13 cellular contexts compared by ENCODE assay signal in the genomic region with DNA sequence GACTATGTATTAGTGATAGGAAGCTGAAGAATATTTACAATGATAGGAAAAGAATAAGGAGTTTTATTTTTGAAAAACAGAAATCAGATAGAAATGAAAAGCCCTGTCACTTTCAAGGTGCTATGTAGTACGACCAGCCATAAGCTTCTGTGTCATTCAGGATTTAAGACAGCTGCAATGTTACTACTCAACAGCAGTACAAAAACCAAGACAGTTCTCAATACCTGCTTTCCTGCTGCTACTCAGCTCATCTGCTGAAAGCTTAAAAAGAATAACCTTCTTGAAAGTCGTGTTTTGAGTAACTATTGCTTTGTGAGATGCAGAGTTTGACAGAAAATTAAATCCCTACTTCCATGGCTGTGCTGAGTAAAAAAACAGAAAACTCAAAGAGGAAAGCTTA. TPM values are rescaled to one million over a fixed set of nuclear protein-coding genes. Genes with fewer than 3 reads are reported as not detected.
DNase-seq lines count a peak whose midpoint lies in the region; ATAC-seq and TF ChIP-seq lines count a peak whose summit lies in the region.
"Had no signal": no experiment of that assay in that cellular context is flagged by ENCODE, and none has a peak within 500 bp of the region (broad histone marks: within the 10 kb centered on the region; RNA-seq: fewer than 3 reads in every experiment).

No MANE protein-coding gene starts in this region.

- H3K4me3 Mint-ChIP-seq in CD4-positive, alpha-beta T cell, result peak overlapping the region; percentile 17
- H3K4me3 Mint-ChIP-seq in activated CD8-positive, alpha-beta T cell treated with anti-CD3 and anti-CD28 coated beads for 36 hours, result no peak overlapping the region
- peak overlapping the region; percentile 10 for H3K4me3 Mint-ChIP-seq in natural killer cell treated with Interleukin-12 subunit alpha and Interleukin-12 subunit beta and Interleukin-15 and Interleukin-18, amount 100 ng/mL, for 72 hours

- ATAC-seq in CD4-positive, alpha-beta T cell (ENCODE audit: poor library complexity), result no peak
- ATAC-seq in activated CD8-positive, alpha-beta T cell treated with anti-CD3 and anti-CD28 coated beads for 36 hours, result no peak
- no peak for ATAC-seq in natural killer cell treated with Interleukin-12 subunit alpha and Interleukin-12 subunit beta and Interleukin-15 and Interleukin-18, amount 100 ng/mL, for 72 hours
- ATAC-seq in GM18520 (IDR thresholded peaks at IDR 0.05; ENCODE audit: unreplicated experiment), result no peak
- ATAC-seq: mucosa of descending colon had no signal

- H3K27me3 Mint-ChIP-seq in CD4-positive, alpha-beta T cell, result no peaks in the 10 kb centered on the region
- H3K27me3 Mint-ChIP-seq in activated CD8-positive, alpha-beta T cell treated with anti-CD3 and anti-CD28 coated beads for 36 hours, result no peaks in the 10 kb centered on the region
- no peaks in the 10 kb centered on the region for H3K27me3 Mint-ChIP-seq in natural killer cell treated with Interleukin-12 subunit alpha and Interleukin-12 subunit beta and Interleukin-15 and Interleukin-18, amount 100 ng/mL, for 72 hours

- intact Hi-C loops in CD4-positive, alpha-beta T cell (cut with DNase I, micrococcal nuclease), result no loop called here
- intact Hi-C loops in activated CD8-positive, alpha-beta T cell treated with anti-CD3 and anti-CD28 coated beads for 36 hours (cut with micrococcal nuclease), result no loop called here

- CTCF ChIA-PET in CD4-positive, alpha-beta T cell (lab: Charles Lee), result interaction anchor here (0.8 to 1.9 kb wide), 4 partner anchors 16 to 107 kb away, joined by 4 to 12 read pairs (median 5); a partner anchor contains a TSS
- CTCF ChIA-PET in HEK293T (lab: Yijun Ruan, JAX), result interaction anchor here (0.9 to 2.2 kb wide), 3 partner anchors 9 to 74 kb away, joined by 3 to 9 read pairs (median 3); no protein-coding TSS in a partner anchor
- CTCF ChIA-PET in activated CD8-positive, alpha-beta T cell treated with anti-CD3 and anti-CD28 coated beads for 36 hours (lab: Charles Lee), result interaction anchor here (0.8 to 6.4 kb wide), 11 partner anchors 10 to 134 kb away, joined by 3 to 34 read pairs (median 4); a partner anchor contains a TSS

- H3K9me3 Mint-ChIP-seq in CD4-positive, alpha-beta T cell, result no peaks in the 10 kb centered on the region
- H3K9me3 Mint-ChIP-seq in activated CD8-positive, alpha-beta T cell treated with anti-CD3 and anti-CD28 coated beads for 36 hours, result no peaks in the 10 kb centered on the region
- no peaks in the 10 kb centered on the region for H3K9me3 Mint-ChIP-seq in natural killer cell treated with Interleukin-12 subunit alpha and Interleukin-12 subunit beta and Interleukin-15 and Interleukin-18, amount 100 ng/mL, for 72 hours

- DNase-seq in CD4-positive, alpha-beta T cell, result no peak
- no peak for DNase-seq in HEK293T (ENCODE audit: extremely low spot score)
- no peak for DNase-seq in activated CD8-positive, alpha-beta T cell treated with anti-CD3 and anti-CD28 coated beads for 36 hours
- DNase-seq in natural killer cell treated with Interleukin-12 subunit alpha and Interleukin-12 subunit beta and Interleukin-15 and Interleukin-18, amount 100 ng/mL, for 72 hours (ENCODE audit: low spot score), result no peak
- no peak for DNase-seq in suprapubic skin (ENCODE audit: low spot score in 2 of 2)
- DNase-seq in OCI-M2 (lab: John Stamatoyannopoulos, UW; ENCODE audit: unreplicated experiment), result no peak
- DNase-seq: activated CD4-positive, CD25-positive, alpha-beta regulatory T cell treated with anti-CD3 and anti-CD28 coated beads, Interleukin-2, amount 50 U/mL, for 72 hours; activated effector memory CD4-positive, alpha-beta T cell treated with Interleukin-2 at 50 U/mL for 16 hours; mucosa of descending colon; NCI-H226; stimulated activated CD4-positive, alpha-beta T cell treated with anti-CD3 and anti-CD28 coated beads, Interleukin-1b, Interleukin-23, amount 100 ng/mL, for 48 hours; SW 1271 had no signal

- no peaks in the 10 kb centered on the region for H3K27me3 ChIP-seq in CD4-positive, alpha-beta T cell (ENCODE audit: control insufficient read depth, insufficient read depth, low read length)
- H3K27me3 ChIP-seq in suprapubic skin, result no peaks in the 10 kb centered on the region

- no peak for TF ChIP-seq POLR2A in suprapubic skin (IDR thresholded peaks at IDR 0.05)

- no peaks in the 10 kb centered on the region for H3K36me3 ChIP-seq in suprapubic skin

- H3K36me3 Mint-ChIP-seq in CD4-positive, alpha-beta T cell (ENCODE audit: low read depth), result peaks cover 43% of the 10 kb centered on the region
- peaks cover 17% of the 10 kb centered on the region for H3K36me3 Mint-ChIP-seq in activated CD8-positive, alpha-beta T cell treated with anti-CD3 and anti-CD28 coated beads for 36 hours (ENCODE audit: low read depth)
- H3K36me3 Mint-ChIP-seq in natural killer cell treated with Interleukin-12 subunit alpha and Interleukin-12 subunit beta and Interleukin-15 and Interleukin-18, amount 100 ng/mL, for 72 hours, result peaks cover 6% of the 10 kb centered on the region

- peak overlapping the region; percentile 91 for H3K27ac Mint-ChIP-seq in CD4-positive, alpha-beta T cell
- peak overlapping the region; percentile 77 for H3K27ac Mint-ChIP-seq in activated CD8-positive, alpha-beta T cell treated with anti-CD3 and anti-CD28 coated beads for 36 hours
- H3K27ac Mint-ChIP-seq in natural killer cell treated with Interleukin-12 subunit alpha and Interleukin-12 subunit beta and Interleukin-15 and Interleukin-18, amount 100 ng/mL, for 72 hours, result peak overlapping the region; percentile 4 to 96

- no peak overlapping the region for H3K4me3 ChIP-seq in suprapubic skin
- H3K4me3 ChIP-seq: mucosa of descending colon had no signal

- no peaks in the 10 kb centered on the region for H3K9me3 ChIP-seq in CD4-positive, alpha-beta T cell (ENCODE audit: control insufficient read depth, low read length)
- no peaks in the 10 kb centered on the region for H3K9me3 ChIP-seq in suprapubic skin
- H3K9me3 ChIP-seq: mucosa of descending colon had no signal

- H3K4me1 Mint-ChIP-seq in CD4-positive, alpha-beta T cell (ENCODE audit: low read depth), result peaks cover 81% of the 10 kb centered on the region
- H3K4me1 Mint-ChIP-seq in activated CD8-positive, alpha-beta T cell treated with anti-CD3 and anti-CD28 coated beads for 36 hours (ENCODE audit: low read depth), result peaks cover 66% of the 10 kb centered on the region
- H3K4me1 Mint-ChIP-seq in natural killer cell treated with Interleukin-12 subunit alpha and Interleukin-12 subunit beta and Interleukin-15 and Interleukin-18, amount 100 ng/mL, for 72 hours (ENCODE audit: low read depth in 2 of 2), result peaks cover 58 to 60% of the 10 kb centered on the region in 2 donors

- H3K27ac ChIP-seq in CD4-positive, alpha-beta T cell (ENCODE audit: low read depth, low read length), result peak overlapping the region; percentile 6
- no peak overlapping the region for H3K27ac ChIP-seq in suprapubic skin

- no peak for TF ChIP-seq CTCF in CD4-positive, alpha-beta T cell (IDR thresholded peaks at IDR 0.05)
- TF ChIP-seq CTCF in activated CD8-positive, alpha-beta T cell treated with anti-CD3 and anti-CD28 coated beads for 36 hours (IDR thresholded peaks at IDR 0.05), result no peak
- no peak for TF ChIP-seq CTCF in suprapubic skin (IDR thresholded peaks at IDR 0.05)

- peaks cover 42% of the 10 kb centered on the region for H3K4me1 ChIP-seq in suprapubic skin

- 46% methylated on average over 2 of the region's 2 CpGs for WGBS in suprapubic skin

- no peak for TF ChIP-seq EP300 in suprapubic skin (IDR thresholded peaks at IDR 0.05)

- POLR2A ChIA-PET in CD4-positive, alpha-beta T cell (lab: Charles Lee), result interaction anchor here (0.6 to 2.0 kb wide), 7 partner anchors 36 to 107 kb away, joined by 3 to 5 read pairs (median 3); a partner anchor contains a TSS
- POLR2A ChIA-PET in HEK293T (lab: Yijun Ruan, JAX), result interaction anchor here (0.9 to 2.1 kb wide), 5 partner anchors 9 to 136 kb away, joined by 3 to 13 read pairs (median 9); a partner anchor contains a TSS
- POLR2A ChIA-PET in activated CD8-positive, alpha-beta T cell treated with anti-CD3 and anti-CD28 coated beads for 36 hours (lab: Charles Lee), result interaction anchor here (0.5 to 4.0 kb wide), 7 partner anchors 21 to 224 kb away, joined by 3 to 14 read pairs (median 6); a partner anchor contains a TSS

TF ChIP-seq in HEK293T, 16 proteins besides CTCF, POLR2A, EP300 and RAD21:
- TF ChIP-seq ELF4 (IDR thresholded peaks at IDR 0.05), result no peak
- TF ChIP-seq, protein P1, sequence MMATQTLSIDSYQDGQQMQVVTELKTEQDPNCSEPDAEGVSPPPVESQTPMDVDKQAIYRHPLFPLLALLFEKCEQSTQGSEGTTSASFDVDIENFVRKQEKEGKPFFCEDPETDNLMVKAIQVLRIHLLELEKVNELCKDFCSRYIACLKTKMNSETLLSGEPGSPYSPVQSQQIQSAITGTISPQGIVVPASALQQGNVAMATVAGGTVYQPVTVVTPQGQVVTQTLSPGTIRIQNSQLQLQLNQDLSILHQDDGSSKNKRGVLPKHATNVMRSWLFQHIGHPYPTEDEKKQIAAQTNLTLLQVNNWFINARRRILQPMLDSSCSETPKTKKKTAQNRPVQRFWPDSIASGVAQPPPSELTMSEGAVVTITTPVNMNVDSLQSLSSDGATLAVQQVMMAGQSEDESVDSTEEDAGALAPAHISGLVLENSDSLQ (IDR thresholded peaks at IDR 0.05), result 0 out of 2 replicates have a peak, but pooled peaks have one; percentile 11

RNA-seq across cellular contexts. Expression of a gene that starts 8.7 kb away (rescaled TPM):
- total RNA-seq in CD4-positive, alpha-beta T cell, result 10 to 100 TPM; 88.8 to 92.6 TPM
- 100 to 1,000 TPM; 167 to 179 TPM for total RNA-seq in activated CD8-positive, alpha-beta T cell treated with anti-CD3 and anti-CD28 coated beads for 36 hours
- 100 to 1,000 TPM; 198 to 235 TPM for total RNA-seq in natural killer cell treated with Interleukin-12 subunit alpha and Interleukin-12 subunit beta and Interleukin-15 and Interleukin-18, amount 100 ng/mL, for 72 hours
- 10 to 100 TPM; 44.9 to 62.6 (median 58.7) TPM for total RNA-seq in suprapubic skin

RNA-seq across cellular contexts. Expression of a gene that starts 59.7 kb away (rescaled TPM):
- 10 to 100 TPM; 52.8 to 57.3 TPM for total RNA-seq in CD4-positive, alpha-beta T cell
- 10 to 100 TPM; 55.3 to 56.4 TPM for total RNA-seq in activated CD8-positive, alpha-beta T cell treated with anti-CD3 and anti-CD28 coated beads for 36 hours
- 100 to 1,000 TPM in 1 of 2 donors, 10 to 100 TPM in 1; 69.9 to 106 TPM for total RNA-seq in natural killer cell treated with Interleukin-12 subunit alpha and Interleukin-12 subunit beta and Interleukin-15 and Interleukin-18, amount 100 ng/mL, for 72 hours
- total RNA-seq in suprapubic skin, result 100 to 1,000 TPM in 1 of 4 donors, 10 to 100 TPM in 3; 50.0 to 147 (median 81.7) TPM
